7 cellular contexts compared by ENCODE assay signal in the genomic region with DNA sequence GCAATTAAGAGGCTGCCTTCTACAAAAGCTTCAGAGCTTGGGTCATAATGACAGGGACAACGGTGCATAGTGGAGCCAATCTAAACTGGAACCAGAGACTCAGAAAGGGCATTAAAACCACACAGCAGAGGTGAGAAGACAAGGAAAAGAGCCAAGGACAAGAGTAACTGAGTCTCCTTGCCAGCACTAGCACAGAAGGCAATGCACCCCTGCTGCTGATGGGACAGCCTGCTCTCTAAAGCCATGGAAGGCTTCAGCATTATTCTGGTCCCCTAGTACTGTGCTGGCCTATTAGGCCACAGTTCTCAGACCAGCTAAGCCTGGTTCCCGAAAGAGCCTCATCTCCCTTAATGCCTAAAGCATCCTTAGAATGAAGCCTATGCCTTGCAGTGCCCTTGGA.
"Had no signal": no experiment of that assay in that cellular context is flagged by ENCODE, and none has a peak within 500 bp of the region (broad histone marks: within the 10 kb centered on the region; RNA-seq: fewer than 3 reads in every experiment).

No MANE protein-coding gene starts in this region.

- H3K4me1 ChIP-seq: HAP-1 had no signal

- H3K4me3 ChIP-seq: GM23338, HAP-1, K562 had no signal

- H2AFZ ChIP-seq: GM23338 had no signal

- H3K27ac ChIP-seq: HL-60 had no signal

- H3K9me3 ChIP-seq: HAP-1 had no signal

- DNase-seq: IMR-90, KG1 had no signal

- ATAC-seq: GM23338, HCT116, K562 had no signal

- H3K36me3 ChIP-seq: HAP-1 had no signal

- H3K4me2 ChIP-seq: GM23338 had no signal
